In the genomic region with DNA sequence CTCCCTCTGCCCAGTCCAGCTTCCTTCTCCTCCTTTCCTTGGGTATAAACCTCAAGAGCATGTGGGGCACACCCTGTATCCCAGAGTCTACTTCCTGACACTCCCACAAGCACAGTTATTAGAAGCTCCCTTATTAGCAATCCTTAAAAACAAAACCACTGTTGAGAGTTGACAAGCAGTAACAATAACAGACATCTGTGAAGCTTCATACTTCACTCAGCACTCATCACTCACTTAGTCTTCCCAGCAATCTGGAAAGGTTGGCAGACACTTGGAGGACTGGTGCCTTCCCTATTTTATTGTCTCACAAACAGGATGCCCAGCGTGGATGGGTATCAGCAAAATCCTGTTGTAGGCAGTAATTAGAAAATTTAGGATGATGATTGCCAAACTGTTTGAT, we compare ENCODE assay signal across 27 cellular contexts.
"Had no signal": no experiment of that assay in that cellular context is flagged by ENCODE, and none has a peak within 500 bp of the region (broad histone marks: within the 10 kb centered on the region; RNA-seq: fewer than 3 reads in every experiment).

No MANE protein-coding gene starts in this region.

- DNase-seq: hypothalamus; immature natural killer cell; kidney; lower lobe of right lung; mammary epithelial cell; mesenchymal stem cell; naive thymus-derived CD8-positive, alpha-beta T cell; nucleus accumbens; pancreas; posterior cingulate gyrus; retina; right lobe of liver; stimulated activated CD4-positive, alpha-beta T cell treated with anti-CD3 and anti-CD28 coated beads, Interleukin-1b, Interleukin-23, amount 100 ng/mL, for 48 hours; stimulated activated CD4-positive, alpha-beta T cell treated with anti-CD3 and anti-CD28 coated beads, Interleukin-2, amount 100 ng/mL, for 48 hours; stimulated activated CD4-positive, alpha-beta T cell treated with anti-CD3 and anti-CD28 coated beads, Interleukin-4, amount 100 ng/mL, for 4 hours; stimulated activated CD8-positive, alpha-beta memory T cell treated with anti-CD3 and anti-CD28 coated beads, Interleukin-4, amount 100 ng/mL, for 48 hours; stimulated activated naive CD4-positive, alpha-beta T cell treated with Interleukin-2 at 50 U/mL for 16 hours; stimulated activated naive CD8-positive, alpha-beta T cell treated with anti-CD3 and anti-CD28 coated beads, Interleukin-15, amount 100 ng/mL, for 72 hours; substantia nigra; upper lobe of left lung had no signal

- H3K9me3 ChIP-seq: lower lobe of right lung, pancreas, prostate gland, right lobe of liver, upper lobe of left lung, vagina had no signal

- H3K4me2 ChIP-seq: smooth muscle cell had no signal

- H3K27ac ChIP-seq: lower lobe of right lung, pancreas, prostate gland, right lobe of liver, tibial nerve, upper lobe of left lung, vagina had no signal

- H3K27ac Mint-ChIP-seq: immature natural killer cell; naive thymus-derived CD8-positive, alpha-beta T cell; nephron; stimulated activated memory B cell treated with anti-CD40 and anti-IgM and Interleukin-4, amounts not matched to agents 10 μg/mL and 1 μg/mL and 100 μg/mL, for 72 hours; stimulated activated naive CD8-positive, alpha-beta T cell treated with anti-CD3 and anti-CD28 coated beads, Interleukin-15, amount 100 ng/mL, for 72 hours had no signal

- H3K4me1 Mint-ChIP-seq: immature natural killer cell; naive thymus-derived CD8-positive, alpha-beta T cell; neural crest cell; stimulated activated memory B cell treated with anti-CD40 and anti-IgM and Interleukin-4, amounts not matched to agents 10 μg/mL and 1 μg/mL and 100 μg/mL, for 72 hours; stimulated activated naive CD8-positive, alpha-beta T cell treated with anti-CD3 and anti-CD28 coated beads, Interleukin-15, amount 100 ng/mL, for 72 hours had no signal

- H3K9me3 Mint-ChIP-seq: immature natural killer cell; naive thymus-derived CD8-positive, alpha-beta T cell; nephron; neural crest cell; stimulated activated memory B cell treated with anti-CD40 and anti-IgM and Interleukin-4, amounts not matched to agents 10 μg/mL and 1 μg/mL and 100 μg/mL, for 72 hours; stimulated activated naive CD8-positive, alpha-beta T cell treated with anti-CD3 and anti-CD28 coated beads, Interleukin-15, amount 100 ng/mL, for 72 hours had no signal

- H3K4me3 ChIP-seq: lower lobe of right lung, pancreas, prostate gland, right lobe of liver, smooth muscle cell, tibial nerve, upper lobe of left lung, vagina had no signal

- H3K27me3 ChIP-seq: pancreas, right lobe of liver, upper lobe of left lung, vagina had no signal

- H3K4me3 Mint-ChIP-seq: immature natural killer cell; naive thymus-derived CD8-positive, alpha-beta T cell; nephron; neural crest cell; stimulated activated memory B cell treated with anti-CD40 and anti-IgM and Interleukin-4, amounts not matched to agents 10 μg/mL and 1 μg/mL and 100 μg/mL, for 72 hours; stimulated activated naive CD8-positive, alpha-beta T cell treated with anti-CD3 and anti-CD28 coated beads, Interleukin-15, amount 100 ng/mL, for 72 hours had no signal

- ATAC-seq: lower lobe of right lung; naive thymus-derived CD8-positive, alpha-beta T cell; pancreas; right lobe of liver; stimulated activated memory B cell treated with anti-CD40 and anti-IgM and Interleukin-4, amounts not matched to agents 10 μg/mL and 1 μg/mL and 100 μg/mL, for 72 hours; stimulated activated naive CD8-positive, alpha-beta T cell treated with anti-CD3 and anti-CD28 coated beads, Interleukin-15, amount 100 ng/mL, for 72 hours had no signal

- H3K4me1 ChIP-seq: lower lobe of right lung, pancreas, prostate gland, right lobe of liver, tibial nerve, upper lobe of left lung, vagina had no signal

- H3K36me3 ChIP-seq: lower lobe of right lung, pancreas, prostate gland, right lobe of liver, tibial nerve, upper lobe of left lung, vagina had no signal

- H3K36me3 Mint-ChIP-seq: immature natural killer cell; naive thymus-derived CD8-positive, alpha-beta T cell; stimulated activated memory B cell treated with anti-CD40 and anti-IgM and Interleukin-4, amounts not matched to agents 10 μg/mL and 1 μg/mL and 100 μg/mL, for 72 hours had no signal
